8 cellular contexts compared by ENCODE assay signal in genomic region chr2:218852911-218853667, GRCh38. TPM values are rescaled to one million over a fixed set of nuclear protein-coding genes. Genes with fewer than 3 reads are reported as not detected.
A peak's percentile ranks its signal among the peaks of the same experiment; 100 is the strongest.
DNase-seq lines count a peak whose midpoint lies in the region; ATAC-seq and TF ChIP-seq lines count a peak whose summit lies in the region.

No MANE protein-coding gene starts in this region.

- CTCF ChIA-PET in activated CD4-positive, alpha-beta T cell treated with anti-CD3 and anti-CD28 coated beads for 36 hours (lab: Charles Lee) = interaction anchor here (0.6 to 5.7 kb wide), 26 partner anchors 10 to 531 kb away, joined by 3 to 69 read pairs (median 4); partner anchors contain the start of genes PRKAG3, RNF25 and STK36

- H3K4me3 ChIP-seq in colonic mucosa (no peak overlapping the region), lung (no peak overlapping the region)

- H3K36me3 ChIP-seq in colonic mucosa = no peaks in the 10 kb centered on the region
- H3K36me3 ChIP-seq in lung (ENCODE audit: control insufficient read depth in 2 of 2, insufficient read depth in 2 of 2, low read length in 2 of 2) = no peaks in the 10 kb centered on the region

- H3K36me3 Mint-ChIP-seq in activated CD4-positive, alpha-beta T cell treated with anti-CD3 and anti-CD28 coated beads for 36 hours (ENCODE audit: low read depth) = no peaks in the 10 kb centered on the region

- H3K9me3 ChIP-seq in colonic mucosa (no peaks in the 10 kb centered on the region), lung (ENCODE audit: control insufficient read depth in 2 of 2, insufficient read depth in 1 of 2, low read length in 1 of 2) (peaks cover 0 to 2% of the 10 kb centered on the region in 2 donors)

- H3K27me3 ChIP-seq in colonic mucosa (peaks cover 26% of the 10 kb centered on the region), lung (ENCODE audit: control insufficient read depth, insufficient read depth) (peaks cover 4% of the 10 kb centered on the region)

- POLR2A ChIA-PET in activated CD4-positive, alpha-beta T cell treated with anti-CD3 and anti-CD28 coated beads for 36 hours (lab: Charles Lee) = no interaction called here

- peak; percentile 84 for TF ChIP-seq CTCF in GM13976 (IDR thresholded peaks at IDR 0.05; ENCODE audit: borderline replicate concordance, control extremely low read depth, extremely low read depth, insufficient read depth, missing control alignments)
- peak; percentile 57 for TF ChIP-seq CTCF in colonic mucosa (IDR thresholded peaks at IDR 0.05)
- TF ChIP-seq CTCF in lung (IDR thresholded peaks at IDR 0.05; ENCODE audit: control extremely low read depth, extremely low read depth) = peak; percentile 24

- peak; percentile 70 for DNase-seq in A172 (ENCODE audit: low spot score)
- peak; percentile 74 for DNase-seq in GM13976 (ENCODE audit: low spot score)
- DNase-seq in NCI-H2227 treated with DMSO at 0.1 percent for 48 hours (lab: John Stamatoyannopoulos, UW) = peak; percentile 89
- DNase-seq in activated CD4-positive, alpha-beta T cell treated with anti-CD3 and anti-CD28 coated beads for 36 hours = peak; percentile 81
- peak; percentile 56 for DNase-seq in colonic mucosa
- DNase-seq in lung (ENCODE audit: low spot score) = peak; percentile 52
- DNase-seq in stimulated activated CD8-positive, alpha-beta memory T cell treated with anti-CD3 and anti-CD28 coated beads, Interleukin-15, amount 100 ng/mL, for 48 hours (ENCODE audit: low read depth in 2 of 2) = peak; percentile 29 to 31

- in situ Hi-C loops in GM13976 (cut with MboI; ENCODE audit: low sequenced_read_pairs, unreplicated experiment) = loop anchor here (10.0 kb wide), 1 partner anchor 132 kb away; the partner anchor contains the start of gene FEV

- H3K27ac Mint-ChIP-seq in activated CD4-positive, alpha-beta T cell treated with anti-CD3 and anti-CD28 coated beads for 36 hours = no peak overlapping the region

- H3K4me1 ChIP-seq in colonic mucosa (no peaks in the 10 kb centered on the region), lung (ENCODE audit: control insufficient read depth in 2 of 2, insufficient read depth in 2 of 2, low read length in 2 of 2) (no peaks in the 10 kb centered on the region)

- no peak overlapping the region for H3K9ac ChIP-seq in colonic mucosa (ENCODE audit: low read depth in 2 of 2, low read length in 2 of 2)

- peaks cover 54% of the 10 kb centered on the region for H3K27me3 Mint-ChIP-seq in activated CD4-positive, alpha-beta T cell treated with anti-CD3 and anti-CD28 coated beads for 36 hours

- ATAC-seq in activated CD4-positive, alpha-beta T cell treated with anti-CD3 and anti-CD28 coated beads for 36 hours = peak; percentile 84
- ATAC-seq in lung (ENCODE audit: insufficient read depth, low FRiP score) (peak; percentile 69), GM18519 (IDR thresholded peaks at IDR 0.05; ENCODE audit: low FRiP score, unreplicated experiment) (no peak)

- H3K4me3 Mint-ChIP-seq in activated CD4-positive, alpha-beta T cell treated with anti-CD3 and anti-CD28 coated beads for 36 hours = no peak overlapping the region

- H3K27ac ChIP-seq in colonic mucosa = no peak overlapping the region
- H3K27ac ChIP-seq in lung (ENCODE audit: low read depth in 1 of 2, low read length in 1 of 2) = no peak overlapping the region

- 20% methylated on average over 16 of the region's 16 CpGs for WGBS in lung, 2 donors

- H3K9me3 Mint-ChIP-seq in activated CD4-positive, alpha-beta T cell treated with anti-CD3 and anti-CD28 coated beads for 36 hours (ENCODE audit: low read depth) = no peaks in the 10 kb centered on the region

- intact Hi-C loops in activated CD4-positive, alpha-beta T cell treated with anti-CD3 and anti-CD28 coated beads for 36 hours (cut with DNase I, micrococcal nuclease) = loop anchor here (1.0 to 5.0 kb wide), 7 partner anchors 24 to 304 kb away; no protein-coding TSS in a partner anchor
- intact Hi-C loops in colonic mucosa (cut with DNase I) = no loop called here

- no peaks in the 10 kb centered on the region for H3K4me1 Mint-ChIP-seq in activated CD4-positive, alpha-beta T cell treated with anti-CD3 and anti-CD28 coated beads for 36 hours

RNA-seq across cellular contexts. Expression of gene WNT6, which starts 6.5 kb away (rescaled TPM):
- 0.24 TPM in 1 of 2 replicates, not detected in the other for total RNA-seq in A172 (2014; rRNA removed; shearing (Covaris generic))
- total RNA-seq in activated CD4-positive, alpha-beta T cell treated with anti-CD3 and anti-CD28 coated beads for 36 hours = under 1 TPM in 1 of 2 experiments, not detected in 1; 0.30 TPM
- under 1 TPM; 0.25 to 0.37 TPM for total RNA-seq in colonic mucosa
- under 1 TPM; 0.40 to 0.54 TPM for total RNA-seq in lung
- polyA plus RNA-seq in lung = under 1 TPM; 0.08 to 0.16 TPM

RNA-seq across cellular contexts. Expression of gene PRKAG3, which starts 21.5 kb away (rescaled TPM):
- total RNA-seq in A172 (2014; rRNA removed; shearing (Covaris generic)) = not detected in 2 replicates
- not detected for total RNA-seq in activated CD4-positive, alpha-beta T cell treated with anti-CD3 and anti-CD28 coated beads for 36 hours
- total RNA-seq in colonic mucosa (not detected), lung (not detected)
- under 1 TPM in 1 of 2 donors, not detected in 1; 0.01 TPM for polyA plus RNA-seq in lung

RNA-seq across cellular contexts. Expression of gene WNT10A, which starts 27.6 kb away (rescaled TPM):
- 0.36 and 1.5 TPM in 2 replicates for total RNA-seq in A172 (2014; rRNA removed; shearing (Covaris generic))
- total RNA-seq in activated CD4-positive, alpha-beta T cell treated with anti-CD3 and anti-CD28 coated beads for 36 hours = 1 to 10 TPM; 5.4 to 6.0 TPM
- total RNA-seq in colonic mucosa (under 1 TPM; 0.44 to 0.61 TPM), lung (under 1 TPM; 0.65 to 0.77 TPM)
- under 1 TPM; 0.17 to 0.43 TPM for polyA plus RNA-seq in lung

Comparison
In these comparisons a context has a peak if more than half of its experiments do, and no peak if none do; other contexts are left out.
1. DNase-seq: peak in every context shown above with its lines; median percentile 89 in NCI-H2227 treated with DMSO at 0.1 percent for 48 hours; 81 in activated CD4-positive, alpha-beta T cell treated with anti-CD3 and anti-CD28 coated beads for 36 hours; 74 in GM13976; 70 in A172; 56 in colonic mucosa; 52 in lung; 30 in stimulated activated CD8-positive, alpha-beta memory T cell treated with anti-CD3 and anti-CD28 coated beads, Interleukin-15, amount 100 ng/mL, for 48 hours.
2. CTCF ChIP-seq: peak in every context shown above with its lines; median percentile 84 in GM13976; 57 in colonic mucosa; 24 in lung.